8 cellular contexts compared by ENCODE assay signal in the genomic region with DNA sequence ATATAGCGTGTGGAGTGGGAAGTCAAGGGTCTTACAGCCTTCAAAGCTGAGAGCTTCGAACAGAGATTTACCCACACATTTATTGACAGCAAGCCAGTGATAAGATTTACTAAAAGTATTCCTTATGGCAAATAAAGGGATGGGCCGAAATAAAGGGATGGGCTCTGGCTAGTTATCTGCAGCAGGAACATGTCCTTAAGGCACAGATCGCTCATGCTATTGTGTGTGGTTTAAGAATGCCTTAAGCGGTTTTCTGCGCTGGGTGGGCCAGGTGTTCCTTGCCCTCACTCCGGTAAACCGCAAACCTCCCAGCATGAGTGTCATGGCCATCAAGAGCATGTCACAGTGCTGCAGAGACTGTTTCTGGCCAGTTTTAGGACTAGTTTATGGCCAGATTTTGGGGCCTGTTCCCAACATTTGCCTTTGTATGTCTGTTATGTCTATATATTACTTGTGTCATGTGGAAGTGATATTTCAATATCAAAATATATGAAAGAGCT. TPM values are rescaled to one million over a fixed set of nuclear protein-coding genes. Genes with fewer than 3 reads are reported as not detected.
"Had no signal": no experiment of that assay in that cellular context is flagged by ENCODE, and none has a peak within 500 bp of the region (broad histone marks: within the 10 kb centered on the region; RNA-seq: fewer than 3 reads in every experiment).

No MANE protein-coding gene starts in this region.

- FAIRE-seq: GM12878, GM12891, GM12892, GM18507, GM19239 had no signal

- DNase-seq: GDM1, GF-D8 had no signal

- H3K4me3 ChIP-seq: GM12878 had no signal

- ATAC-seq: GM12878 had no signal

RNA-seq across cellular contexts. Expression of a gene that starts 53.5 kb away (rescaled TPM):
- total RNA-seq: G401, GM12878 had no signal
- polyA plus RNA-seq: GM12878 had no signal
